15 cellular contexts compared by ENCODE assay signal in genomic region chr21:46009951-46010655, GRCh38.
"Had no signal": no experiment of that assay in that cellular context is flagged by ENCODE, and none has a peak within 500 bp of the region (broad histone marks: within the 10 kb centered on the region; RNA-seq: fewer than 3 reads in every experiment).

No MANE protein-coding gene starts in this region.

- DNase-seq: activated CD4-positive, alpha-beta T cell treated with anti-CD3 and anti-CD28 coated beads, Interleukin-2, amount 10 ng/mL, durations not matched to agents 7 days and 5 days; amygdala; brain microvascular endothelial cell; dermis blood vessel endothelial cell; naive B cell; occipital lobe; stimulated activated CD4-positive, alpha-beta T cell treated with anti-CD3 and anti-CD28 coated beads, Interleukin-4, amount 100 ng/mL, for 1 hour; stimulated activated CD8-positive, alpha-beta memory T cell treated with anti-CD3 and anti-CD28 coated beads, Interleukin-4, amount 100 ng/mL, for 48 hours; stimulated activated naive CD8-positive, alpha-beta T cell treated with anti-CD3 and anti-CD28 coated beads, Interleukin-15, Interleukin-2, amounts not matched to agents 100 U/mL and 50 U/mL, for 24 hours; upper lobe of right lung had no signal

- ATAC-seq: esophagus mucosa; stimulated activated naive CD8-positive, alpha-beta T cell treated with anti-CD3 and anti-CD28 coated beads, Interleukin-15, Interleukin-2, amounts not matched to agents 100 U/mL and 50 U/mL, for 24 hours; upper lobe of right lung had no signal

- H3K4me3 Mint-ChIP-seq: activated CD4-positive, alpha-beta T cell treated with anti-CD3 and anti-CD28 coated beads, Interleukin-2, amount 10 ng/mL, durations not matched to agents 7 days and 5 days; activated naive CD4-positive, alpha-beta T cell treated with anti-CD3 and anti-CD28 coated beads, Interleukin-2, amount 50 U/mL, for 24 hours; naive B cell; T-helper 1 cell treated with Interleukin-12 subunit alpha and Interleukin-12 subunit beta and Interleukin-4 antibody, amounts not matched to agents 30 μg/mL and 1 μg/mL, for 36 hours had no signal

- H3K9me3 Mint-ChIP-seq: activated naive CD4-positive, alpha-beta T cell treated with anti-CD3 and anti-CD28 coated beads, Interleukin-2, amount 50 U/mL, for 24 hours had no signal

- H3K9me3 ChIP-seq: upper lobe of right lung had no signal

- H3K36me3 Mint-ChIP-seq: activated naive CD4-positive, alpha-beta T cell treated with anti-CD3 and anti-CD28 coated beads, Interleukin-2, amount 50 U/mL, for 24 hours; naive B cell had no signal

- H3K4me1 Mint-ChIP-seq: activated CD4-positive, alpha-beta T cell treated with anti-CD3 and anti-CD28 coated beads, Interleukin-2, amount 10 ng/mL, durations not matched to agents 7 days and 5 days; activated naive CD4-positive, alpha-beta T cell treated with anti-CD3 and anti-CD28 coated beads, Interleukin-2, amount 50 U/mL, for 24 hours; naive B cell had no signal

- H3K4me3 ChIP-seq: lung, SK-N-MC, upper lobe of right lung had no signal

- H3K27me3 ChIP-seq: brain microvascular endothelial cell, upper lobe of right lung had no signal

- H3K36me3 ChIP-seq: upper lobe of right lung had no signal

- H3K27ac ChIP-seq: brain microvascular endothelial cell, SK-N-MC, upper lobe of right lung had no signal

- H3K27ac Mint-ChIP-seq: activated CD4-positive, alpha-beta T cell treated with anti-CD3 and anti-CD28 coated beads, Interleukin-2, amount 10 ng/mL, durations not matched to agents 7 days and 5 days; activated naive CD4-positive, alpha-beta T cell treated with anti-CD3 and anti-CD28 coated beads, Interleukin-2, amount 50 U/mL, for 24 hours; T-helper 1 cell treated with Interleukin-12 subunit alpha and Interleukin-12 subunit beta and Interleukin-4 antibody, amounts not matched to agents 30 μg/mL and 1 μg/mL, for 36 hours had no signal

- H3K4me1 ChIP-seq: upper lobe of right lung had no signal
